9 cellular contexts compared by ENCODE assay signal in genomic region chr22:36026741-36027140, GRCh38. TPM values are rescaled to one million over a fixed set of nuclear protein-coding genes. Genes with fewer than 3 reads are reported as not detected.
DNase-seq lines count a peak whose midpoint lies in the region; ATAC-seq and TF ChIP-seq lines count a peak whose summit lies in the region.
"Had no signal": no experiment of that assay in that cellular context is flagged by ENCODE, and none has a peak within 500 bp of the region (broad histone marks: within the 10 kb centered on the region; RNA-seq: fewer than 3 reads in every experiment).

No MANE protein-coding gene starts in this region.

- DNase-seq in GM03348 (ENCODE audit: low spot score) (peak; percentile 36), RPMI7951 (ENCODE audit: low read depth) (peak; percentile 37), foreskin fibroblast (peak in 1 of 2 donors; percentile 67), skeletal muscle cell (ENCODE audit: low read depth) (no peak), NOMO-1 treated with dmso at 0.1 percent for 144 hours (lab: John Stamatoyannopoulos, UW; ENCODE audit: unreplicated experiment) (no peak), NCI-H774 (lab: John Stamatoyannopoulos, UW) (no peak), H7 (no peak)
- DNase-seq: naive B cell had no signal

- H3K27me3 ChIP-seq in H7 (ENCODE audit: control insufficient read depth, insufficient read depth, low read length), result no peaks in the 10 kb centered on the region

- no peak for ATAC-seq in GM21526 (IDR thresholded peaks at IDR 0.05; ENCODE audit: low FRiP score, unreplicated experiment)

- no peaks in the 10 kb centered on the region for H3K36me3 ChIP-seq in H7 (replicated peaks; ENCODE audit: control insufficient read depth, insufficient read depth, low read length)

- H3K4me3 ChIP-seq in foreskin fibroblast (ENCODE audit: low read depth in 1 of 2, low read length in 2 of 2) (peak overlapping the region; percentile 72 to 98), skeletal muscle cell (ENCODE audit: low read depth, low read length) (peak overlapping the region; percentile 89), H7 (ENCODE audit: insufficient read depth, low read depth, low read length) (no peak overlapping the region)

- no peak for TF ChIP-seq CTCF in foreskin fibroblast (IDR thresholded peaks at IDR 0.05; ENCODE audit: low read depth, low read length)

RNA-seq across cellular contexts. Expression of gene RBFOX2, which starts 1.9 kb away (rescaled TPM):
- total RNA-seq in RPMI7951 (2014; rRNA removed; shearing (Covaris generic)), result 82.2 and 96.2 TPM in 2 replicates
- total RNA-seq in H7 (2014; rRNA removed; shearing (Covaris generic)), result 77.7 and 87.2 TPM in 2 replicates

Comparison
In these comparisons a context has a peak if more than half of its experiments do, and no peak if none do; other contexts are left out.
1. DNase-seq: peak in GM03348 (single experiment) and RPMI7951 (single experiment); none in skeletal muscle cell (single experiment), NOMO-1 treated with dmso at 0.1 percent for 144 hours (single experiment), NCI-H774 (single experiment) and H7 (single experiment).